14 cellular contexts compared by ENCODE assay signal in genomic region chr20:32063735-32064134, GRCh38. TPM values are rescaled to one million over a fixed set of nuclear protein-coding genes. Genes with fewer than 3 reads are reported as not detected.
"Had no signal": no experiment of that assay in that cellular context is flagged by ENCODE, and none has a peak within 500 bp of the region (broad histone marks: within the 10 kb centered on the region; RNA-seq: fewer than 3 reads in every experiment).

No MANE protein-coding gene starts in this region.

RNA-seq across cellular contexts. Expression of gene HCK, which starts 11.7 kb away (rescaled TPM):
- total RNA-seq: activated CD4-positive, alpha-beta T cell treated with anti-CD3 and anti-CD28 coated beads for 36 hours; activated CD8-positive, alpha-beta memory T cell treated with anti-CD3 and anti-CD28 coated beads, Interleukin-2, amount 10 ng/mL, durations not matched to agents 7 days and 5 days; activated CD8-positive, alpha-beta T cell treated with anti-CD3 and anti-CD28 coated beads, Interleukin-2, amount 10 ng/mL, durations not matched to agents 7 days and 5 days; activated T-helper 2 cell treated with anti-CD3 and anti-CD28 coated beads, Interferon-gamma antibody, Interleukin-2, Interleukin-4, amounts not matched to agents 10 μg/mL and 5 μg/mL and 100 μg/mL, durations not matched to agents 14 hours and 24 hours and 36 hours; dermis blood vessel endothelial cell; foreskin keratinocyte; glomerular endothelial cell; mammary epithelial cell; mesothelial cell of epicardium; neural crest cell; pulmonary artery endothelial cell had no signal
- polyA plus RNA-seq: foreskin keratinocyte, mammary epithelial cell had no signal

RNA-seq across cellular contexts. Expression of gene CCM2L, which starts 53.5 kb away (rescaled TPM):
- total RNA-seq: activated CD4-positive, alpha-beta T cell treated with anti-CD3 and anti-CD28 coated beads for 36 hours; activated CD8-positive, alpha-beta memory T cell treated with anti-CD3 and anti-CD28 coated beads, Interleukin-2, amount 10 ng/mL, durations not matched to agents 7 days and 5 days; activated CD8-positive, alpha-beta T cell treated with anti-CD3 and anti-CD28 coated beads, Interleukin-2, amount 10 ng/mL, durations not matched to agents 7 days and 5 days; activated T-helper 2 cell treated with anti-CD3 and anti-CD28 coated beads, Interferon-gamma antibody, Interleukin-2, Interleukin-4, amounts not matched to agents 10 μg/mL and 5 μg/mL and 100 μg/mL, durations not matched to agents 14 hours and 24 hours and 36 hours; bronchial epithelial cell; foreskin keratinocyte; kidney epithelial cell; mammary epithelial cell; naive thymus-derived CD8-positive, alpha-beta T cell had no signal
- polyA plus RNA-seq: foreskin keratinocyte; mammary epithelial cell; naive thymus-derived CD8-positive, alpha-beta T cell had no signal
